Comparison of ENCODE assay signal across 8 cellular contexts in the genomic region with DNA sequence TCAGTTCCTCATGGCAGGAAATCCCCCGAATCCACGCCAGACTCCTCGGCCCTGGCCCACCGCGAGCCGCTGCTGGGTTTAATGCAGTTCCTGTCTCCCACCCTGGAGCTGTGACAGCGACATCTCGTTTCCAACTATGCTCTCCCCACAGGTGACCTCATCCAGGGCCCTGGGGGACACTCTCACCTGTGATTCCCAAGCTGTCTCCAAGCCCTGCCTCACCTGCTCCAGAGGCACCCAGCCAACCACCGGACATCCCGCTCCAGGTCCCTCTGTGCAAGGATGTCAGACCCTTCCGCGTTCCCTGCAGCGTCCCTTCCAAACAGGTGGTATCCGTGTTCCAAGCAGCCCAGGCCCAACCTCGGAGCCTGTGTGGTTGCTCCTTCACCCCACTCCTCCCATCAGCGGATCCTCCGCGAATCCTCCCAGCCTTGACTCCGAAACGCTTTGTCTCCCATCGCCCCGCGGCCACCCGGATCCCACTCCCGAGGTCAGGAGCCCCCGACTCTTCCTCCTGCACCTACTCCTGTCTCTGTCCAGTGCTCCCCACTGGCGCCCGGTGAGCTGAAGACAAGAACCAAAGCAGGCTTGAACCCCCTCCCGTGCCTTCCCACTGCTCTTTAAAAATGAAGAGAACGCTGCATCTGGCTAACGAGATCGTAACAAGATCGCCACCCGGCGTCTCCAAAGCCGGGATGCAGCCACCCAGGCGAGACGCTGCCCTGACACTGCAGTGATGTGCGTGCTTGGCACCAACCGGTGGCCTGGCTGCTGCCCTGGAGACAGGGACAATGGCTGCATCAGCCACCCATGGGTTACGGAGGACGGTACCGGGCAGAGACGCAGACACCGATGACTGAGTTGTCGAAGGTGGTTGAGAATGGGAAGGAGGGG.
DNase-seq lines count a peak whose midpoint lies in the region; ATAC-seq, FAIRE-seq and TF ChIP-seq lines count a peak whose summit lies in the region.

No MANE protein-coding gene starts in this region.

- no peaks in the 10 kb centered on the region for H3K79me2 ChIP-seq in GM23338 (replicated peaks; ENCODE audit: insufficient read depth)
- H3K79me2 ChIP-seq in HepG2 (ENCODE audit: insufficient read depth, low read length) = no peaks in the 10 kb centered on the region

- TF ChIP-seq RAD21 in HepG2 (CRISPR knock-in tag; IDR thresholded peaks at IDR 0.05) = no peak

- H3K4me3 ChIP-seq in A673 (ENCODE audit: low read depth, low read length, poor library complexity, severe bottlenecking) = no peak overlapping the region
- H3K4me3 ChIP-seq in GM23338 = no peak overlapping the region
- no peak overlapping the region; a peak in 1 of 6 replicates for H3K4me3 ChIP-seq in HepG2 (replicated peaks in 1 of 3; ENCODE audit: insufficient read depth in 1 of 3, low read depth in 2 of 3, low read length in 3 of 3)

- TF ChIP-seq POLR2A in HepG2 (IDR thresholded peaks at IDR 0.05; ENCODE audit: insufficient read depth in 1 of 2, low read depth in 2 of 2, low read length in 2 of 2) = no peak

- no peak overlapping the region for H3K4me3 Mint-ChIP-seq in GM23338
- peak overlapping the region; percentile 35 for H3K4me3 Mint-ChIP-seq in activated naive CD8-positive, alpha-beta T cell treated with anti-CD3 and anti-CD28 coated beads, Interleukin-2, amount 10 ng/mL, durations not matched to agents 7 days and 5 days
- peak overlapping the region in 1 of 5 donors; percentile 17 for H3K4me3 Mint-ChIP-seq in immature natural killer cell

- BruUV-seq in A673 (replicated peaks; lab: Mats Ljungman, UMichigan) = no TSS peak
- no TSS peak for BruUV-seq in HepG2 (replicated peaks; lab: Mats Ljungman, UMichigan)

- POLR2A ChIA-PET in A673 (lab: Charles Lee; ENCODE audit: low non-redundant PET) = no interaction called here
- POLR2A ChIA-PET in activated naive CD8-positive, alpha-beta T cell treated with anti-CD3 and anti-CD28 coated beads, Interleukin-2, amount 10 ng/mL, durations not matched to agents 7 days and 5 days (lab: Charles Lee) = no interaction called here
- POLR2A ChIA-PET in HepG2 (lab: Yijun Ruan, JAX) = no interaction called here

- H3K4me2 ChIP-seq in GM23338 (no peak overlapping the region), HepG2 (ENCODE audit: low read depth, low read length) (no peak overlapping the region)

- H3K4me1 ChIP-seq in A673 (ENCODE audit: insufficient read depth, low read length, poor library complexity, severe bottlenecking) = no peaks in the 10 kb centered on the region
- no peaks in the 10 kb centered on the region for H3K4me1 ChIP-seq in GM23338 (ENCODE audit: insufficient read depth)
- peaks cover 8% of the 10 kb centered on the region; the same call in 1 of the 2 replicates for H3K4me1 ChIP-seq in HepG2 (ENCODE audit: insufficient read depth, low read length)

- H4K20me1 ChIP-seq in GM23338 (replicated peaks; ENCODE audit: insufficient read depth) (no peaks in the 10 kb centered on the region), HepG2 (ENCODE audit: insufficient read depth, low read length) (no peaks in the 10 kb centered on the region)

- H3K4me1 Mint-ChIP-seq in GM23338 (peaks cover 4% of the 10 kb centered on the region; the same call in 2 of the 3 replicates), immature natural killer cell (no peaks in the 10 kb centered on the region)
- peaks cover 15% of the 10 kb centered on the region for H3K4me1 Mint-ChIP-seq in activated naive CD8-positive, alpha-beta T cell treated with anti-CD3 and anti-CD28 coated beads, Interleukin-2, amount 10 ng/mL, durations not matched to agents 7 days and 5 days

- WGBS in HepG2 (ENCODE audit: low lambda C conversion rate) = 65% methylated on average over 46 of the region's 46 CpGs

- H3K27me3 ChIP-seq in A673 (replicated peaks; ENCODE audit: insufficient read depth, low read depth, low read length, poor library complexity) (no peaks in the 10 kb centered on the region), GM23338 (ENCODE audit: insufficient read depth) (no peaks in the 10 kb centered on the region), HepG2 (ENCODE audit: control insufficient read depth in 1 of 2, insufficient read depth in 2 of 2, low read length in 2 of 2) (peaks cover 0 to 13% of the 10 kb centered on the region in 2 experiments; a peak in 2 of 5 replicates)

- H3K27me3 Mint-ChIP-seq in GM23338 (ENCODE audit: insufficient read depth, low read depth, poor library complexity) (peaks cover 12% of the 10 kb centered on the region), immature natural killer cell (ENCODE audit: low read depth in 3 of 3) (peaks cover 0 to 3% (median 2%) of the 10 kb centered on the region in 3 donors)
- H3K27me3 Mint-ChIP-seq in activated naive CD8-positive, alpha-beta T cell treated with anti-CD3 and anti-CD28 coated beads, Interleukin-2, amount 10 ng/mL, durations not matched to agents 7 days and 5 days = peaks cover 16% of the 10 kb centered on the region

- ATAC-seq in GM23338 (peak; percentile 87), HepG2 (peak; percentile 42)
- no peak for ATAC-seq in activated naive CD8-positive, alpha-beta T cell treated with anti-CD3 and anti-CD28 coated beads, Interleukin-2, amount 10 ng/mL, durations not matched to agents 7 days and 5 days (ENCODE audit: low read depth)

- H3K36me3 ChIP-seq in A673 (ENCODE audit: insufficient read depth, low read length, poor library complexity, severe bottlenecking) = no peaks in the 10 kb centered on the region
- no peaks in the 10 kb centered on the region for H3K36me3 ChIP-seq in GM23338 (ENCODE audit: insufficient read depth)
- H3K36me3 ChIP-seq in HepG2 (replicated peaks in 1 of 2; ENCODE audit: control insufficient read depth in 1 of 2, insufficient read depth in 2 of 2, low read length in 2 of 2) = no peaks in the 10 kb centered on the region

- no peak overlapping the region for H3K27ac Mint-ChIP-seq in GM23338
- H3K27ac Mint-ChIP-seq in activated naive CD8-positive, alpha-beta T cell treated with anti-CD3 and anti-CD28 coated beads, Interleukin-2, amount 10 ng/mL, durations not matched to agents 7 days and 5 days = peak overlapping the region; percentile 31
- H3K27ac Mint-ChIP-seq in immature natural killer cell = no peak overlapping the region

- in situ Hi-C loops in HepG2 (cut with HindIII; ENCODE audit: extremely low pct_ligation_motif_present, low pct_unique_long_range_greater_than_20kb) = no loop called here

- TF ChIP-seq CTCF in A673 (conservative IDR thresholded peaks at IDR 0.05; ENCODE audit: low read depth, low read length) (0 out of 2 replicates have a peak, but pooled peaks have one; percentile 20), GM23338 (conservative IDR thresholded peaks at IDR 0.05; ENCODE audit: low read depth in 2 of 2) (peak in 1 of 2 experiments; percentile 56; a peak in 2 of 4 replicates), HepG2 (CRISPR knock-in tag; IDR thresholded peaks at IDR 0.05) (peak; percentile 46)

- H2AFZ ChIP-seq in GM23338 (0 out of 2 replicates have a peak overlapping the region, but pooled peaks have one; percentile 14), HepG2 (ENCODE audit: low read length) (no peak overlapping the region)

- H3F3A ChIP-seq in GM23338 (replicated peaks; ENCODE audit: low read depth) = no peaks in the 10 kb centered on the region

- DNase-seq in A673 (ENCODE audit: low spot score) (no peak), GM23338 (ENCODE audit: low spot score) (peak; percentile 44), HepG2 (ENCODE audit: low spot score) (no peak), immature natural killer cell (no peak), HT-29 (ENCODE audit: low spot score) (no peak), SIG-M5 (lab: John Stamatoyannopoulos, UW) (no peak), OCI-M1 (lab: John Stamatoyannopoulos, UW) (no peak)
- DNase-seq in activated naive CD8-positive, alpha-beta T cell treated with anti-CD3 and anti-CD28 coated beads, Interleukin-2, amount 10 ng/mL, durations not matched to agents 7 days and 5 days = peak; percentile 31

- no peak for TF ChIP-seq EP300 in HepG2 (IDR thresholded peaks at IDR 0.05; ENCODE audit: low read depth in 2 of 2, low read length in 2 of 2)
- no peak for TF ChIP-seq EP300 in HepG2 (CRISPR knock-in tag; IDR thresholded peaks at IDR 0.05; ENCODE audit: borderline replicate concordance)

- no peaks in the 10 kb centered on the region for H3K9me2 ChIP-seq in GM23338 (ENCODE audit: insufficient read depth)

- no peak overlapping the region for H3K27ac ChIP-seq in A673 (ENCODE audit: low read depth, low read length, poor library complexity, severe bottlenecking)
- H3K27ac ChIP-seq in GM23338 (ENCODE audit: low read depth) = no peak overlapping the region
- H3K27ac ChIP-seq in HepG2 (ENCODE audit: extremely low read length, insufficient read depth, low read length) = no peak overlapping the region

- H3K36me3 Mint-ChIP-seq in GM23338 (ENCODE audit: low read depth) (no peaks in the 10 kb centered on the region), immature natural killer cell (no peaks in the 10 kb centered on the region)
- H3K36me3 Mint-ChIP-seq in activated naive CD8-positive, alpha-beta T cell treated with anti-CD3 and anti-CD28 coated beads, Interleukin-2, amount 10 ng/mL, durations not matched to agents 7 days and 5 days = no peaks in the 10 kb centered on the region

- H3K9me3 ChIP-seq in A673 (ENCODE audit: low read depth, low read length, poor library complexity, severe bottlenecking) = no peaks in the 10 kb centered on the region
- no peaks in the 10 kb centered on the region for H3K9me3 ChIP-seq in HepG2 (ENCODE audit: low read length)

- no peak overlapping the region for H3K9ac ChIP-seq in HepG2 (ENCODE audit: insufficient read depth, low read depth, low read length)

- CTCF ChIA-PET in A673 (lab: Charles Lee) = no interaction called here
- CTCF ChIA-PET in HepG2 (lab: Yijun Ruan, JAX; ENCODE audit: low intra/inter-chr PET ratio, low total read pairs) = no interaction called here

- intact Hi-C loops in A673 (cut with micrococcal nuclease; ENCODE audit: unreplicated experiment) (no loop called here), HepG2 (cut with micrococcal nuclease; ENCODE audit: unreplicated experiment) (no loop called here)

- H3K9me3 Mint-ChIP-seq in GM23338 = no peaks in the 10 kb centered on the region; the same call in 2 of the 3 replicates
- H3K9me3 Mint-ChIP-seq in activated naive CD8-positive, alpha-beta T cell treated with anti-CD3 and anti-CD28 coated beads, Interleukin-2, amount 10 ng/mL, durations not matched to agents 7 days and 5 days = no peaks in the 10 kb centered on the region
- H3K9me3 Mint-ChIP-seq in immature natural killer cell = no peaks in the 10 kb centered on the region

- FAIRE-seq in HepG2 (lab: Jason Lieb, UNC) = no peak

TF ChIP-seq in GM23338, 12 proteins besides CTCF, POLR2A, EP300 and RAD21 (continues in another document):
- TF ChIP-seq NANOG (IDR thresholded peaks at IDR 0.05; ENCODE audit: borderline replicate concordance) = no peak

TF ChIP-seq in HepG2, 621 proteins besides CTCF, POLR2A, EP300 and RAD21 (continues in another document):
- TF ChIP-seq ZNF747 (CRISPR knock-in tag; IDR thresholded peaks at IDR 0.05; ENCODE audit: borderline replicate concordance) = no peak
- TF ChIP-seq KLF11 (CRISPR knock-in tag; IDR thresholded peaks at IDR 0.05) = no peak
- TF ChIP-seq STAG1 (CRISPR knock-in tag; IDR thresholded peaks at IDR 0.05) = peak; percentile 45

Comparison
In these comparisons a context has a peak if more than half of its experiments do, and no peak if none do; other contexts are left out.
1. DNase-seq: peak in GM23338 (single experiment) and activated naive CD8-positive, alpha-beta T cell treated with anti-CD3 and anti-CD28 coated beads, Interleukin-2, amount 10 ng/mL, durations not matched to agents 7 days and 5 days (single experiment); none in A673 (single experiment), HepG2 (single experiment), immature natural killer cell (0 of 3), HT-29 (single experiment), SIG-M5 (single experiment) and OCI-M1 (single experiment).